ENCODE assay signal across 8 cellular contexts in the genomic region with DNA sequence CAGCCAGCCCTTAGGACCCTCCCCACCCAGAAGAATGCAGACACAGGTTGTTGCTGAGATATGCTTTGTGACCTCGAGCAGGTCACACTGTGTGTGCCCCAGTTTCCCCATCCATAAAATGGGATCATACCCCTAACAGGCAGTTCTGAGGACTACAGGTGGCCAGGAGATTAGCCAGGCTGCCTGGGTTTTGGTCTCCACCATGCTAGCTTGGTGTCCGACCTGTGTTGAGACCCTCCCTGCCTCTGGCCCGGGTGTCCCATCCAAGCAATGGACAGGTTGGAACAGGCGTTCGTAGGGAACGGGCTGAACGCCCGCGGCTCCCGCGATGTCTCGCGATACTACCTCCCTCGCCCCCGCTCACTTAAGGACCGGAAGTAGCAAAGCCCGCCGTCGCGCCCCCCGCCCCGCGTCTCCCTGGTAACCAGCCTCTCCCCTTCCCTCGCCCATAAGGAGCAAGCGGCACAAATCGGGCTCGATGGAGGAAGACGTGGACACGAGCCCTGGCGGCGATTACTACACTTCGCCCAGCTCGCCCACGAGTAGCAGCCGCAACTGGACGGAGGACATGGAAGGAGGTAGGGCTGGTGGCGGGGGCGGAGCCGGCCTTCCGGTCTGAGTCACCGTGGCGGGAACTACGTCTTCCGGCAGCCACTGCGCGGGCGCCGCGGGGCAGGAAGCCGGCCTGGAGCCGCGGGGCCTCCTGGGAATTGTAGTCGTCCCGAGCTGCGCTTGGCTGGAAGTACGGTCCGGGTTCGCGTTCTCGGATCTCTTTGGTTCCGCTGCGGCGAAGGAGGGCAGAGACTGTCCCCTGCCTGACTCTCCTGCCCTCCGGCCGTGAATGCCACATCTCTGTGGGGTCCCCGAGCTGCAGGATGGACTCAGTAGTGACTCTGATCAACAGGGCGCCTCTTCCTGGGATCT. TPM values are rescaled to one million over a fixed set of nuclear protein-coding genes. Genes with fewer than 3 reads are reported as not detected.
DNase-seq lines count a peak whose midpoint lies in the region; ATAC-seq and TF ChIP-seq lines count a peak whose summit lies in the region.

No MANE protein-coding gene starts in this region.

- no peaks in the 10 kb centered on the region for H3F3A ChIP-seq in SK-N-SH (replicated peaks; ENCODE audit: insufficient read depth)

- no peaks in the 10 kb centered on the region for H3K9me2 ChIP-seq in HCT116 (ENCODE audit: insufficient read depth)
- H3K9me2 ChIP-seq in SK-N-SH, result no peaks in the 10 kb centered on the region

- TF ChIP-seq RAD21 in HCT116 (IDR thresholded peaks at IDR 0.05; ENCODE audit: low read depth), result no peak
- TF ChIP-seq RAD21 in SK-N-SH (IDR thresholded peaks at IDR 0.05; ENCODE audit: low read length), result no peak

- H3K9ac ChIP-seq in HCT116 (ENCODE audit: low read length), result peak overlapping the region; percentile 71
- H3K9ac ChIP-seq in SK-N-SH, result peak overlapping the region; percentile 63; the same call in 1 of the 2 replicates

- peaks cover 43% of the 10 kb centered on the region for H3K79me2 ChIP-seq in HCT116 (ENCODE audit: insufficient read depth, low read length)
- peaks cover 41% of the 10 kb centered on the region for H3K79me2 ChIP-seq in SK-N-SH (ENCODE audit: insufficient read depth)

- H4K20me1 ChIP-seq in HCT116 (ENCODE audit: insufficient read depth), result no peaks in the 10 kb centered on the region
- peaks cover 3% of the 10 kb centered on the region; the same call in 1 of the 2 replicates for H4K20me1 ChIP-seq in SK-N-SH (ENCODE audit: insufficient read depth)

- DNase-seq in G401 (ENCODE audit: low spot score), result peak; percentile 88
- DNase-seq in HCT116 (ENCODE audit: low read depth, low spot score), result peak; percentile 90
- DNase-seq in NB4 (ENCODE audit: low read depth), result peak; percentile 94
- DNase-seq in SK-N-SH, result peak; percentile 97
- DNase-seq in activated naive CD8-positive, alpha-beta T cell treated with anti-CD3 and anti-CD28 coated beads, Interleukin-2, amount 50 U/mL, for 16 hours (ENCODE audit: low read depth, low spot score), result peak; percentile 94
- DNase-seq in Right ventricle myocardium superior, result peak; percentile 98
- DNase-seq in ovary, result peak; percentile 92 to 96 (median 95)

- H3K4me1 ChIP-seq in HCT116 (ENCODE audit: control insufficient read depth in 1 of 2, insufficient read depth in 2 of 2, low read length in 2 of 2) (peaks cover 3 to 17% of the 10 kb centered on the region in 2 experiments), SK-N-SH (ENCODE audit: control insufficient read depth in 1 of 2, insufficient read depth in 2 of 2, low read depth in 1 of 2, low read length in 1 of 2) (peaks cover 0 to 8% of the 10 kb centered on the region in 2 experiments; a peak in 1 of 4 replicates), ovary (ENCODE audit: insufficient read depth) (peaks cover 10% of the 10 kb centered on the region), thymus (ENCODE audit: control insufficient read depth, insufficient read depth, low read length) (peaks cover 3% of the 10 kb centered on the region)

- peak overlapping the region; percentile 86 for H3K27ac ChIP-seq in HCT116 (ENCODE audit: low read depth, low read length)
- H3K27ac ChIP-seq in SK-N-SH (ENCODE audit: low read depth in 2 of 2, low read length in 1 of 2), result peak overlapping the region; percentile 91 to 95
- peak overlapping the region; percentile 69 to 81 for H3K27ac ChIP-seq in ovary
- peak overlapping the region; percentile 93 for H3K27ac ChIP-seq in thymus (ENCODE audit: low read depth)

- H2AFZ ChIP-seq in HCT116 (ENCODE audit: low read depth, low read length, poor library complexity, severe bottlenecking), result no peak overlapping the region
- peak overlapping the region; percentile 89 for H2AFZ ChIP-seq in SK-N-SH (ENCODE audit: low read depth)

- intact Hi-C loops in HCT116 (cut with micrococcal nuclease) (no loop called here), Right ventricle myocardium superior (cut with DNase I) (loop anchor here (5.0 kb wide), 1 partner anchor 108 kb away; no protein-coding TSS in a partner anchor), ovary (cut with DNase I) (loop anchor here in 3 of 4 donors (5.0 to 10.0 kb wide), 3 partner anchors 32 to 100 kb away; no protein-coding TSS in a partner anchor)

- H3K27me3 ChIP-seq in HCT116 (ENCODE audit: insufficient read depth, low read length), result no peaks in the 10 kb centered on the region
- H3K27me3 ChIP-seq in SK-N-SH (ENCODE audit: insufficient read depth), result no peaks in the 10 kb centered on the region
- H3K27me3 ChIP-seq in ovary, result no peaks in the 10 kb centered on the region
- H3K27me3 ChIP-seq in thymus (ENCODE audit: control insufficient read depth, insufficient read depth), result no peaks in the 10 kb centered on the region

- CTCF ChIA-PET in HCT116 (lab: Charles Lee), result no interaction called here
- CTCF ChIA-PET in SK-N-SH (lab: Yijun Ruan, JAX), result interaction anchor here (0.7 kb wide), 1 partner anchor 22 kb away, joined by 3 read pairs; no protein-coding TSS in a partner anchor

- no peak for TF ChIP-seq CTCF in HCT116 (IDR thresholded peaks at IDR 0.05 in 2 of 3, conservative IDR thresholded peaks at IDR 0.05 in 1 of 3; ENCODE audit: borderline replicate concordance in 1 of 3, insufficient read depth in 1 of 3, low read depth in 2 of 3, low read length in 2 of 3)
- TF ChIP-seq CTCF in NB4 (IDR thresholded peaks at IDR 0.05; ENCODE audit: low read depth, low read length), result no peak
- TF ChIP-seq CTCF in SK-N-SH (IDR thresholded peaks at IDR 0.05), result no peak
- peak in 1 of 3 donors; percentile 11 for TF ChIP-seq CTCF in ovary (IDR thresholded peaks at IDR 0.05)

- no TSS peak for BruUV-seq in HCT116 (replicated peaks; lab: Mats Ljungman, UMichigan)

- TF ChIP-seq EP300 in SK-N-SH (IDR thresholded peaks at IDR 0.05; ENCODE audit: borderline replicate concordance in 1 of 2, low read depth in 1 of 2, low read length in 1 of 2) (no peak; a peak in 1 of 4 replicates), ovary (IDR thresholded peaks at IDR 0.05) (peak; percentile 10)

- RAD21 ChIA-PET in HCT116 (lab: Charles Lee; ENCODE audit: low non-redundant PET in 1 of 2, low total read pairs in 2 of 2, uncharacterized antibody in 2 of 2, unreplicated experiment in 2 of 2), result interaction anchor here in 1 of 2 experiments (0.6 kb wide), 1 partner anchor 107 kb away, joined by 3 read pairs; no protein-coding TSS in a partner anchor

- H3K9me3 ChIP-seq in HCT116 (ENCODE audit: control insufficient read depth in 1 of 2, insufficient read depth in 1 of 2, low read depth in 1 of 2, low read length in 2 of 2) (peaks cover 0 to 2% of the 10 kb centered on the region in 2 experiments; a peak in 1 of 4 replicates), SK-N-SH (no peaks in the 10 kb centered on the region), ovary (no peaks in the 10 kb centered on the region), thymus (ENCODE audit: control insufficient read depth) (no peaks in the 10 kb centered on the region)

- H3K36me3 ChIP-seq in HCT116 (ENCODE audit: control insufficient read depth in 1 of 2, insufficient read depth in 2 of 2, low read length in 2 of 2) (peaks cover 6 to 24% of the 10 kb centered on the region in 2 experiments), SK-N-SH (replicated peaks in 1 of 2; ENCODE audit: control insufficient read depth in 1 of 2, insufficient read depth in 2 of 2, low read length in 1 of 2) (peaks cover 15 to 24% of the 10 kb centered on the region in 2 experiments), ovary (no peaks in the 10 kb centered on the region), thymus (ENCODE audit: control insufficient read depth, insufficient read depth) (peaks cover 3% of the 10 kb centered on the region)

- POLR2A ChIA-PET in HCT116 (lab: Charles Lee) (no interaction called here), SK-N-SH (lab: Yijun Ruan, JAX) (interaction anchor here (1.6 kb wide), 1 partner anchor 12 kb away, joined by 5 read pairs; no protein-coding TSS in a partner anchor)

- WGBS in SK-N-SH (ENCODE audit: low lambda C conversion rate), result 11% methylated on average over 15 of the region's 67 CpGs
- 4 to 5% (median 4%) methylated on average over 61 to 67 of the region's 67 CpGs for WGBS in ovary, 3 donors
- 4% methylated on average over 67 of the region's 67 CpGs for WGBS in thymus

- TF ChIP-seq POLR2A in HCT116 (IDR thresholded peaks at IDR 0.05; ENCODE audit: borderline replicate concordance, extremely low read depth, insufficient read depth, insufficient read length) (no peak), NB4 (IDR thresholded peaks at IDR 0.05; ENCODE audit: extremely low read depth, insufficient read length) (peak; percentile 26), ovary (IDR thresholded peaks at IDR 0.05) (no peak)

- H3K4me2 ChIP-seq in HCT116 (ENCODE audit: low read length) (peak overlapping the region; percentile 90), SK-N-SH (peak overlapping the region; percentile 79)

- in situ Hi-C loops in G401 (cut with HindIII; ENCODE audit: low sequenced_read_pairs), result no loop called here

- peak overlapping the region; percentile 57 to 60 for H3K4me3 ChIP-seq in HCT116 (replicated peaks in 1 of 2; ENCODE audit: low read depth in 1 of 2, low read length in 2 of 2)
- H3K4me3 ChIP-seq in NB4 (ENCODE audit: low read depth, low read length), result peak overlapping the region; percentile 62
- H3K4me3 ChIP-seq in SK-N-SH (ENCODE audit: low read depth in 2 of 2, low read length in 1 of 2), result peak overlapping the region; percentile 48 to 58
- peak overlapping the region; percentile 38 for H3K4me3 ChIP-seq in ovary
- peak overlapping the region; percentile 85 for H3K4me3 ChIP-seq in thymus (ENCODE audit: low read length)

- peak; percentile 90 for ATAC-seq in HCT116
- ATAC-seq in Right ventricle myocardium superior (ENCODE audit: poor library complexity), result peak; percentile 96

TF ChIP-seq in SK-N-SH, 30 proteins besides CTCF, POLR2A, EP300 and RAD21 (continues in another document):
- TF ChIP-seq RFX5 (IDR thresholded peaks at IDR 0.05; ENCODE audit: low read length), result no peak

RNA-seq across cellular contexts. Expression of a gene that starts 45.4 kb away (rescaled TPM):
- 0.24 TPM in 1 of 2 replicates, not detected in the other for total RNA-seq in G401 (2014; rRNA removed; shearing (Covaris generic))
- not detected for total RNA-seq in HCT116 (2021; ENCODE audit: unreplicated experiment)
- 0.10 and 0.12 TPM in 2 replicates for polyA plus RNA-seq in HCT116 (2012)
- polyA plus RNA-seq in SK-N-SH (2012; rRNA removed), result 0.12 TPM in 1 of 2 replicates, not detected in the other
- polyA plus RNA-seq in SK-N-SH (2012; cell fraction: cytosol; rRNA removed), result not detected in 2 replicates
- 0.18 TPM in 1 of 2 replicates, not detected in the other for polyA plus RNA-seq in SK-N-SH (2012; cell fraction: nucleus; rRNA removed)
- not detected for total RNA-seq in Right ventricle myocardium superior
- total RNA-seq in ovary, result 1 to 10 TPM in 2 of 7 donors, under 1 TPM in 2, not detected in 3; 0.30 to 2.6 (median 1.5) TPM
- polyA plus RNA-seq in ovary, result 1 to 10 TPM in 1 of 2 donors, under 1 TPM in 1; 0.10 to 1.2 TPM
- polyA plus RNA-seq in thymus, result 74.7 TPM

RNA-seq across cellular contexts. Expression of a gene that starts 48.3 kb away (rescaled TPM):
- total RNA-seq in G401 (2014; rRNA removed; shearing (Covaris generic)), result not detected in 2 replicates
- total RNA-seq in HCT116 (2021; ENCODE audit: unreplicated experiment) (not detected), Right ventricle myocardium superior (not detected), ovary (under 1 TPM in 1 of 7 donors, not detected in 6; 0.92 TPM)
- not detected in 2 replicates for polyA plus RNA-seq in HCT116 (2012)
- polyA plus RNA-seq in SK-N-SH (2012; rRNA removed) (not detected in 2 replicates), ovary (not detected), thymus (not detected)
- not detected in 2 replicates for polyA plus RNA-seq in SK-N-SH (2012; cell fraction: cytosol; rRNA removed)
- not detected in 2 replicates for polyA plus RNA-seq in SK-N-SH (2012; cell fraction: nucleus; rRNA removed)

Comparison
In these comparisons a context has a peak if more than half of its experiments do, and no peak if none do; other contexts are left out.
1. Peak in every context shown above with its lines: DNase-seq, ATAC-seq, H3K4me3 ChIP-seq and H3K27ac ChIP-seq.